8 cellular contexts compared by ENCODE assay signal in the genomic region with DNA sequence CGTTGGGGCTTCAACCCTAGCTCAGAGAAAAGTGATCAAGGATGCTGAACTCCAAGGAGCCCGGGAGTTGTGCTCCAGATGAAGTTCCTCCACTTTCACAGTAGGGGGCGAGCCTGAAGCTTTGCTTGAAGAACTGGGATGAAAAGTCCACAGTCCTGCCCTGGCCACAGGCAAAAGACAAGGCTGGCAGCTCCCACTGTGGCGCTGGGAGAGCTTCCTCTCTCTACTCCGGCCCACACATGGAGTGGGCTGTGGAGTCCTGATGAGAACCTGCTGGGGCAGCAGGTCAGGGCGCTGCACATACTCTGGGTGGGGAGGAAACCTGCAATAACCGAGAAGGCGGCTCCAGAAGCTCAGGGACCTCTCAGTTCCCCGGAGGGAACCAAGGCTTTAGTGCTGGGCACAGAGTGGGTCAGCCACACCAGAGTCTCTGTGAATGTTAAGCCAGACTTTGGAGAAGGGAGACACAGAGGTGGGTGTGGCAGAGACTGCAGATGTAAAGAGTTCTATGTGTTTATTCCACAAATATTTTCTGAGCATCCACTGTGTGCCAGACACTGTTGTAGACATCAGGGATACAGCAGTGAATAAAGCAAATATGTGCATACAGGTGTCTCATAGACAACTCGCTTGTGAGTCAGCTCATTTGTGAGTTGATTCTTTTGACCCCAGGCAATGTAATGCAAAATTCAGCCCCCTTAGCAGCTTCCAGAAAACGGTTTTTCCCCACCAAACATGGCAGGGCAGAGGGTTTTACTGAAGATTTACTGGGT. TPM values are rescaled to one million over a fixed set of nuclear protein-coding genes. Genes with fewer than 3 reads are reported as not detected.
DNase-seq lines count a peak whose midpoint lies in the region; ATAC-seq and TF ChIP-seq lines count a peak whose summit lies in the region.

No MANE protein-coding gene starts in this region.

- H3K27ac ChIP-seq in HUES48 (ENCODE audit: low read depth, low read length) (peak overlapping the region; percentile 66), SJSA1 (no peak overlapping the region), transverse colon (peak overlapping the region; percentile 61 to 73 (median 64))

- H3K36me3 Mint-ChIP-seq in endothelial cell (ENCODE audit: low read depth, unreplicated experiment) = no peaks in the 10 kb centered on the region
- no peaks in the 10 kb centered on the region for H3K36me3 Mint-ChIP-seq in memory B cell

- peak; percentile 24 for ATAC-seq in memory B cell (ENCODE audit: low read depth)
- ATAC-seq in HG02623 (IDR thresholded peaks at IDR 0.05; ENCODE audit: unreplicated experiment) = no peak

- H3K27me3 Mint-ChIP-seq in endothelial cell (ENCODE audit: unreplicated experiment) = no peaks in the 10 kb centered on the region
- peaks cover 8% of the 10 kb centered on the region for H3K27me3 Mint-ChIP-seq in memory B cell

- no peaks in the 10 kb centered on the region for H3K36me3 ChIP-seq in HUES48 (ENCODE audit: control insufficient read depth, insufficient read depth, low read length)
- no peaks in the 10 kb centered on the region for H3K36me3 ChIP-seq in SJSA1
- no peaks in the 10 kb centered on the region for H3K36me3 ChIP-seq in transverse colon

- H3K27ac Mint-ChIP-seq in endothelial cell (ENCODE audit: unreplicated experiment) (no peak overlapping the region), memory B cell (no peak overlapping the region)

- TF ChIP-seq CTCF in endothelial cell (IDR thresholded peaks at IDR 0.05; ENCODE audit: unreplicated experiment) = peak; percentile 85
- peak; percentile 75 to 85 (median 82) for TF ChIP-seq CTCF in transverse colon (IDR thresholded peaks at IDR 0.05)

- WGBS in transverse colon (ENCODE audit: low coverage in 1 of 2), 2 donors = 40% methylated on average over 2 to 11 of the region's 11 CpGs

- in situ Hi-C loops in transverse colon (cut with MboI; ENCODE audit: low pct_ligation_motif_present in 1 of 4, low pct_unique_long_range_greater_than_20kb in 1 of 4, low sequenced_read_pairs in 3 of 4) = no loop called here

- H3K27me3 ChIP-seq in HUES48 (ENCODE audit: control insufficient read depth, insufficient read depth, low read length) (no peaks in the 10 kb centered on the region), SJSA1 (replicated peaks) (no peaks in the 10 kb centered on the region), transverse colon (no peaks in the 10 kb centered on the region)

- H3K9ac ChIP-seq in HUES48 (ENCODE audit: low read depth, low read length) = no peak overlapping the region

- peaks cover 24% of the 10 kb centered on the region for H3K4me1 ChIP-seq in HUES48 (ENCODE audit: control insufficient read depth, insufficient read depth, low read length)
- H3K4me1 ChIP-seq in SJSA1 (replicated peaks) = peaks cover 30% of the 10 kb centered on the region
- peaks cover 4 to 12% (median 5%) of the 10 kb centered on the region in 4 donors for H3K4me1 ChIP-seq in transverse colon

- H3K4me1 Mint-ChIP-seq in endothelial cell (ENCODE audit: unreplicated experiment) = peaks cover 19% of the 10 kb centered on the region
- no peaks in the 10 kb centered on the region for H3K4me1 Mint-ChIP-seq in memory B cell

- TF ChIP-seq EP300 in transverse colon (IDR thresholded peaks at IDR 0.05; ENCODE audit: low read depth) = no peak

- H3K4me3 Mint-ChIP-seq in endothelial cell (ENCODE audit: unreplicated experiment) (no peak overlapping the region), memory B cell (no peak overlapping the region)

- no peak for TF ChIP-seq POLR2A in transverse colon (IDR thresholded peaks at IDR 0.05)

- no peaks in the 10 kb centered on the region for H3K9me3 Mint-ChIP-seq in endothelial cell (ENCODE audit: unreplicated experiment)
- no peaks in the 10 kb centered on the region for H3K9me3 Mint-ChIP-seq in memory B cell

- H3K9me3 ChIP-seq in HUES48 (ENCODE audit: control insufficient read depth, insufficient read depth, low read length) = no peaks in the 10 kb centered on the region
- H3K9me3 ChIP-seq in SJSA1 (replicated peaks) = no peaks in the 10 kb centered on the region
- H3K9me3 ChIP-seq in transverse colon = no peaks in the 10 kb centered on the region

- DNase-seq in NCI-H2107 treated with DMSO at 0.1 percent for 48 hours (lab: John Stamatoyannopoulos, UW; ENCODE audit: unreplicated experiment) (peak; percentile 31), NCI-H2107 (lab: John Stamatoyannopoulos, UW) (no peak), SJSA1 (ENCODE audit: low read depth in 1 of 2, low spot score in 2 of 2) (peak; percentile 54 to 73), endothelial cell (ENCODE audit: low spot score) (peak; percentile 67), memory B cell (ENCODE audit: low spot score in 2 of 2) (no peak), transverse colon (peak; percentile 70)

- intact Hi-C loops in transverse colon (cut with DNase I; ENCODE audit: low total_unique reads) = loop anchor here (5.0 kb wide), 1 partner anchor 729 kb away; no protein-coding TSS in a partner anchor

- H3K4me3 ChIP-seq in HUES48 (ENCODE audit: low read depth, low read length) (no peak overlapping the region), SJSA1 (no peak overlapping the region), transverse colon (no peak overlapping the region)

RNA-seq across cellular contexts. Expression of gene MRPL33, which starts 48.0 kb away (rescaled TPM):
- 184 and 254 TPM in 2 replicates for total RNA-seq in SJSA1 (2014; rRNA removed; shearing (Covaris generic))
- total RNA-seq in endothelial cell (ENCODE audit: unreplicated experiment) (52.0 TPM), transverse colon (10 to 100 TPM in 3 of 4 donors, 1 to 10 TPM in 1; 7.2 to 89.4 (median 45.7) TPM)

RNA-seq across cellular contexts. Expression of gene SLC4A1AP, which starts 59.9 kb away (rescaled TPM):
- total RNA-seq in SJSA1 (2014; rRNA removed; shearing (Covaris generic)) = 49.7 and 52.8 TPM in 2 replicates
- total RNA-seq in endothelial cell (ENCODE audit: unreplicated experiment) (19.8 TPM), transverse colon (10 to 100 TPM in 3 of 4 donors, 1 to 10 TPM in 1; 9.0 to 21.1 (median 16.1) TPM)

Comparison
In these comparisons a context has a peak if more than half of its experiments do, and no peak if none do; other contexts are left out.
1. DNase-seq: peak in NCI-H2107 treated with DMSO at 0.1 percent for 48 hours (single experiment), SJSA1 (2 of 2), endothelial cell (single experiment) and transverse colon (single experiment); none in NCI-H2107 (single experiment) and memory B cell (0 of 2).